Comparison of ENCODE assay signal across 14 cellular contexts in genomic region chr9:97668485-97668884, GRCh38.
"Had no signal": no experiment of that assay in that cellular context is flagged by ENCODE, and none has a peak within 500 bp of the region (broad histone marks: within the 10 kb centered on the region; RNA-seq: fewer than 3 reads in every experiment).

No MANE protein-coding gene starts in this region.

- H3K27me3 ChIP-seq: ascending aorta, right atrium auricular region, SJCRH30, tibial artery had no signal

- H3K4me3 ChIP-seq: ascending aorta, coronary artery, prostate gland, right atrium auricular region, SJCRH30, tibial artery had no signal

- H3K27ac ChIP-seq: ascending aorta, coronary artery, prostate gland, right atrium auricular region, SJCRH30, tibial artery had no signal

- H3K36me3 ChIP-seq: prostate gland had no signal

- H3K27me3 Mint-ChIP-seq: naive thymus-derived CD8-positive, alpha-beta T cell had no signal

- DNase-seq: activated effector memory CD4-positive, alpha-beta T cell treated with anti-CD3 and anti-CD28 coated beads, Interleukin-2, amount 50 U/mL, for 16 hours; foreskin melanocyte; glutamatergic neuron; hippocampal formation; left cardiac atrium; mesenchymal stem cell; naive thymus-derived CD8-positive, alpha-beta T cell; SJCRH30; T1000; tibial artery had no signal

- ATAC-seq: left cardiac atrium; naive thymus-derived CD8-positive, alpha-beta T cell had no signal

- H3K9me3 Mint-ChIP-seq: naive thymus-derived CD8-positive, alpha-beta T cell had no signal

- H3K9me3 ChIP-seq: ascending aorta, prostate gland, right atrium auricular region, SJCRH30, tibial artery had no signal

- H3K4me1 ChIP-seq: ascending aorta, prostate gland, right atrium auricular region, SJCRH30, tibial artery had no signal

- H3K4me3 Mint-ChIP-seq: naive thymus-derived CD8-positive, alpha-beta T cell had no signal
